8 cellular contexts compared by ENCODE assay signal in genomic region chr7:150919160-150919559, GRCh38.
"Had no signal": no experiment of that assay in that cellular context is flagged by ENCODE, and none has a peak within 500 bp of the region (broad histone marks: within the 10 kb centered on the region; RNA-seq: fewer than 3 reads in every experiment).

No MANE protein-coding gene starts in this region.

- H3K27ac ChIP-seq: HL-60, KMS-11 had no signal

- H3K9me3 Mint-ChIP-seq: IgD-negative memory B cell had no signal

- H3K4me2 ChIP-seq: KMS-11 had no signal

- ATAC-seq: HepG2 had no signal

- FAIRE-seq: HepG2, HTR-8/SVneo had no signal

- H3K9ac ChIP-seq: KMS-11 had no signal

- H3K4me3 Mint-ChIP-seq: IgD-negative memory B cell had no signal

- DNase-seq: IMR-90, KBM-7, KG1 had no signal
